2 cellular contexts compared by ENCODE assay signal in the genomic region with DNA sequence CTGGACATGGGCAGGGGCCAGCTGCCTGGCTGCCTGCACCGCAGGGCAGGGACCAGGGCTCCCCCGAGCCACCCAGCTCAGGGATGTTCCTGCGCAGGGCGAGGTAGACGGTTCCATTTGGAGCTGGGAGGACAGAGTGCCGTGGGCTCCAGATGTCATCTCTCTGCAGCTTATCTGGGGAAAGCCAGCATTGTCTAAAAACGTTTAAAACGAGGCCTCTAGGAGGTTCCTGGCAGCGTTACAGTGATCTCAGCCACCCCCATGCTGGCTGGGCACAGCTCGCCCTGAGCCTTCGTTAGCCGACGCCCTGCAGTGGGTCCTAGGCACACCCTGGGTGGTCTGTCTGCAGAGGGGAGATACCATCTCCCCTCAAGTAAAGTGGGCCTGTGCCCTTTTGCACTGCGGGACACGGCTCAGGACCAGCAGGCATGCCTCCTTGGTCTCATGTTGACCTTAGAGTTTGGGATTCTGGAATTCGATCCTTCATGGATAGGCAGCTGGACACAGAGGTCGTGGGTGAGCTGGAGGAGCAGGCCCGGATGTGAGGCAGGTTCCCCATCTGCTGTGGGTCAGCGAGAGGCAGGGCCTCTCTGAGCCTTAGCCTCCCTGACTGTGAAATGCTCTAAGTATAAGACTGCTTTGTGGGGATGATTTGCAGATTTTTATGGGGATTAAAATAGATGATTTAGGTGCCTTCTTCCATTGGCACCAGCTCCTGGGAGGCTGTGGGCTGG.
TF ChIP-seq lines count a peak whose summit lies in the region.

No MANE protein-coding gene starts in this region.

TF ChIP-seq in SK-N-SH, 30 proteins besides CTCF, POLR2A, EP300 and RAD21 (continued from another document):
- TF ChIP-seq, protein P1, sequence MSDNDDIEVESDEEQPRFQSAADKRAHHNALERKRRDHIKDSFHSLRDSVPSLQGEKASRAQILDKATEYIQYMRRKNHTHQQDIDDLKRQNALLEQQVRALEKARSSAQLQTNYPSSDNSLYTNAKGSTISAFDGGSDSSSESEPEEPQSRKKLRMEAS (IDR thresholded peaks at IDR 0.05; ENCODE audit: low read depth): no peak
- TF ChIP-seq SMC3 (IDR thresholded peaks at IDR 0.05; ENCODE audit: low read depth, low read length): no peak
- no peak for TF ChIP-seq FOXJ3 (CRISPR knock-in tag; IDR thresholded peaks at IDR 0.05)
- no peak for TF ChIP-seq GABPA (IDR thresholded peaks at IDR 0.05; ENCODE audit: low read depth)
- no peak for TF ChIP-seq ELF1 (IDR thresholded peaks at IDR 0.05)
- TF ChIP-seq TCF12 (IDR thresholded peaks at IDR 0.05): no peak
- TF ChIP-seq RFX5 (IDR thresholded peaks at IDR 0.05; ENCODE audit: low read length): no peak

TF ChIP-seq in SK-N-SH treated with all-trans-retinoic acid at 6 μM for 48 hours, 23 proteins besides CTCF, POLR2A, EP300 and RAD21 (continued from another document):
- TF ChIP-seq ZNF70 (CRISPR knock-in tag; IDR thresholded peaks at IDR 0.05) (no peak), GLIS3 (CRISPR knock-in tag; IDR thresholded peaks at IDR 0.05) (no peak), ZC3H10 (CRISPR knock-in tag; IDR thresholded peaks at IDR 0.05) (no peak), CSDC2 (CRISPR knock-in tag; IDR thresholded peaks at IDR 0.05) (no peak), ISL1 (CRISPR knock-in tag; IDR thresholded peaks at IDR 0.05) (no peak), PPARA (CRISPR knock-in tag; IDR thresholded peaks at IDR 0.05; ENCODE audit: borderline replicate concordance) (no peak), ZFP3 (CRISPR knock-in tag; IDR thresholded peaks at IDR 0.05) (no peak), TCF4 (CRISPR knock-in tag; IDR thresholded peaks at IDR 0.05; ENCODE audit: borderline replicate concordance) (no peak), RARB (CRISPR knock-in tag; IDR thresholded peaks at IDR 0.05) (no peak)
- TF ChIP-seq, protein P2, sequence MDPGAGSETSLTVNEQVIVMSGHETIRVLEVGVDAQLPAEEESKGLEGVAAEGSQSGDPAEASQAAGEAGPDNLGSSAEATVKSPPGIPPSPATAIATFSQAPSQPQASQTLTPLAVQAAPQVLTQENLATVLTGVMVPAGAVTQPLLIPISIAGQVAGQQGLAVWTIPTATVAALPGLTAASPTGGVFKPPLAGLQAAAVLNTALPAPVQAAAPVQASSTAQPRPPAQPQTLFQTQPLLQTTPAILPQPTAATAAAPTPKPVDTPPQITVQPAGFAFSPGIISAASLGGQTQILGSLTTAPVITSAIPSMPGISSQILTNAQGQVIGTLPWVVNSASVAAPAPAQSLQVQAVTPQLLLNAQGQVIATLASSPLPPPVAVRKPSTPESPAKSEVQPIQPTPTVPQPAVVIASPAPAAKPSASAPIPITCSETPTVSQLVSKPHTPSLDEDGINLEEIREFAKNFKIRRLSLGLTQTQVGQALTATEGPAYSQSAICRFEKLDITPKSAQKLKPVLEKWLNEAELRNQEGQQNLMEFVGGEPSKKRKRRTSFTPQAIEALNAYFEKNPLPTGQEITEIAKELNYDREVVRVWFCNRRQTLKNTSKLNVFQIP (CRISPR knock-in tag; IDR thresholded peaks at IDR 0.05; ENCODE audit: borderline replicate concordance, low read depth): no peak
- TF ChIP-seq, protein P3, sequence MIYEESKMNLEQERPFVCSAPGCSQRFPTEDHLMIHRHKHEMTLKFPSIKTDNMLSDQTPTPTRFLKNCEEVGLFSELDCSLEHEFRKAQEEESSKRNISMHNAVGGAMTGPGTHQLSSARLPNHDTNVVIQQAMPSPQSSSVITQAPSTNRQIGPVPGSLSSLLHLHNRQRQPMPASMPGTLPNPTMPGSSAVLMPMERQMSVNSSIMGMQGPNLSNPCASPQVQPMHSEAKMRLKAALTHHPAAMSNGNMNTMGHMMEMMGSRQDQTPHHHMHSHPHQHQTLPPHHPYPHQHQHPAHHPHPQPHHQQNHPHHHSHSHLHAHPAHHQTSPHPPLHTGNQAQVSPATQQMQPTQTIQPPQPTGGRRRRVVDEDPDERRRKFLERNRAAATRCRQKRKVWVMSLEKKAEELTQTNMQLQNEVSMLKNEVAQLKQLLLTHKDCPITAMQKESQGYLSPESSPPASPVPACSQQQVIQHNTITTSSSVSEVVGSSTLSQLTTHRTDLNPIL (CRISPR knock-in tag; IDR thresholded peaks at IDR 0.05; ENCODE audit: low read depth): no peak
- TF ChIP-seq, protein P4, sequence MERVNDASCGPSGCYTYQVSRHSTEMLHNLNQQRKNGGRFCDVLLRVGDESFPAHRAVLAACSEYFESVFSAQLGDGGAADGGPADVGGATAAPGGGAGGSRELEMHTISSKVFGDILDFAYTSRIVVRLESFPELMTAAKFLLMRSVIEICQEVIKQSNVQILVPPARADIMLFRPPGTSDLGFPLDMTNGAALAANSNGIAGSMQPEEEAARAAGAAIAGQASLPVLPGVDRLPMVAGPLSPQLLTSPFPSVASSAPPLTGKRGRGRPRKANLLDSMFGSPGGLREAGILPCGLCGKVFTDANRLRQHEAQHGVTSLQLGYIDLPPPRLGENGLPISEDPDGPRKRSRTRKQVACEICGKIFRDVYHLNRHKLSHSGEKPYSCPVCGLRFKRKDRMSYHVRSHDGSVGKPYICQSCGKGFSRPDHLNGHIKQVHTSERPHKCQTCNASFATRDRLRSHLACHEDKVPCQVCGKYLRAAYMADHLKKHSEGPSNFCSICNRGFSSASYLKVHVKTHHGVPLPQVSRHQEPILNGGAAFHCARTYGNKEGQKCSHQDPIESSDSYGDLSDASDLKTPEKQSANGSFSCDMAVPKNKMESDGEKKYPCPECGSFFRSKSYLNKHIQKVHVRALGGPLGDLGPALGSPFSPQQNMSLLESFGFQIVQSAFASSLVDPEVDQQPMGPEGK (CRISPR knock-in tag; IDR thresholded peaks at IDR 0.05; ENCODE audit: borderline replicate concordance): no peak
- TF ChIP-seq, protein P5, sequence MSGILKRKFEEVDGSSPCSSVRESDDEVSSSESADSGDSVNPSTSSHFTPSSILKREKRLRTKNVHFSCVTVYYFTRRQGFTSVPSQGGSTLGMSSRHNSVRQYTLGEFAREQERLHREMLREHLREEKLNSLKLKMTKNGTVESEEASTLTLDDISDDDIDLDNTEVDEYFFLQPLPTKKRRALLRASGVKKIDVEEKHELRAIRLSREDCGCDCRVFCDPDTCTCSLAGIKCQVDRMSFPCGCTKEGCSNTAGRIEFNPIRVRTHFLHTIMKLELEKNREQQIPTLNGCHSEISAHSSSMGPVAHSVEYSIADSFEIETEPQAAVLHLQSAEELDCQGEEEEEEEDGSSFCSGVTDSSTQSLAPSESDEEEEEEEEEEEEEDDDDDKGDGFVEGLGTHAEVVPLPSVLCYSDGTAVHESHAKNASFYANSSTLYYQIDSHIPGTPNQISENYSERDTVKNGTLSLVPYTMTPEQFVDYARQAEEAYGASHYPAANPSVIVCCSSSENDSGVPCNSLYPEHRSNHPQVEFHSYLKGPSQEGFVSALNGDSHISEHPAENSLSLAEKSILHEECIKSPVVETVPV (CRISPR knock-in tag; IDR thresholded peaks at IDR 0.05): no peak
